8 cellular contexts compared by ENCODE assay signal in the genomic region with DNA sequence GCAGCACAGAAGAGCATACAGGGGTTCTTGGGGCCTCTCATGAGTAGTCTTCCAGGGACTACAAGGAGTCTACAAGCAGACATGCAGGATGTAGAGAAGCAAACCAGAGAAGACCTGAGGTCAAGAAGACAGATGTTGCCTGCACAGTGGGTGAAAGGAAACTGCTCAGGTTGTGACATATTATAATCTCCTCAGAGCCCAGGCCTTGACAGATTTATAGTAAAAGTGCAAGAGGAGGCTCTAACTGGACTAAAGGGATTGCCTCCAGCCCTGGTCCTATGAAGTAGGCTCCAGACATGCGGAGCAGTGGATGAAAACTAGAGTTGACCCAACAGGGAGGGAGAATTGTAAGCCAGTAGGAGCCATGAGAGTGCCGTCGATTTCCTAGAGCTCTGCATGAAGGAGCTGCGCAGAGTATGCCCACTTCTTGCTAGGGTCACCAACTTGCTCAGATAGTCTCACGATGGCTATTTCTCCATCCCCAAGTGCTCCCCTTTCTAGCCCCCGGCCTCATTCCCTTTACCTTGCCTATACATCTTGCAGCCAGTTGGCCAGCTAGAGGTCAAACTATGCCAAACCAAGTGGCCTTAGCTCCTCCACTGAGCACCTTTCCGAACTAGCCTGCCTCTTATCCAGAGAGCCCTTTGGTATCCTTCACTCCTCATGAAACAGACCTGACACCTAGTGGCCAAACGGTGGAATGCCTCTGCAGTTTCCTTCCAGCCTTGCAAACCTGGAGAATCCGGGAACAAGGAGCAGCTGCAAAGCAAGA. TPM values are rescaled to one million over a fixed set of nuclear protein-coding genes. Genes with fewer than 3 reads are reported as not detected.
A peak's percentile ranks its signal among the peaks of the same experiment; 100 is the strongest.
DNase-seq lines count a peak whose midpoint lies in the region; ATAC-seq lines count a peak whose summit lies in the region.

No MANE protein-coding gene starts in this region.

- H3K4me3 Mint-ChIP-seq in CD4-positive, alpha-beta memory T cell = no peak overlapping the region
- no peak overlapping the region for H3K4me3 Mint-ChIP-seq in activated CD4-positive, alpha-beta memory T cell treated with anti-CD3 and anti-CD28 coated beads for 36 hours

- H3K4me3 ChIP-seq in CD4-positive, alpha-beta memory T cell (ENCODE audit: low read length in 2 of 2) = no peak overlapping the region
- H3K4me3 ChIP-seq in effector memory CD4-positive, alpha-beta T cell (ENCODE audit: insufficient read depth, low read depth, low read length, poor library complexity, severe bottlenecking) = no peak overlapping the region

- no peaks in the 10 kb centered on the region for H3K27me3 ChIP-seq in CD4-positive, alpha-beta memory T cell (ENCODE audit: insufficient read depth, low read length)
- H3K27me3 ChIP-seq in effector memory CD4-positive, alpha-beta T cell (replicated peaks; ENCODE audit: control insufficient read depth, insufficient read depth, low read length, poor library complexity, severe bottlenecking) = no peaks in the 10 kb centered on the region

- ATAC-seq in HG03280 (IDR thresholded peaks at IDR 0.05; ENCODE audit: unreplicated experiment) (peak; percentile 72), HG03039 (IDR thresholded peaks at IDR 0.05; ENCODE audit: unreplicated experiment) (no peak)

- POLR2A ChIA-PET in CD4-positive, alpha-beta memory T cell (lab: Charles Lee; ENCODE audit: partially characterized antibody) = interaction anchor here (1.1 kb wide), 1 partner anchor 83 kb away, joined by 3 read pairs; no protein-coding TSS in a partner anchor
- POLR2A ChIA-PET in activated CD4-positive, alpha-beta memory T cell treated with anti-CD3 and anti-CD28 coated beads for 36 hours (lab: Charles Lee) = no interaction called here

- peaks cover 0 to 22% of the 10 kb centered on the region in 2 donors for H3K36me3 Mint-ChIP-seq in CD4-positive, alpha-beta memory T cell
- H3K36me3 Mint-ChIP-seq in activated CD4-positive, alpha-beta memory T cell treated with anti-CD3 and anti-CD28 coated beads for 36 hours = no peaks in the 10 kb centered on the region

- no peaks in the 10 kb centered on the region for H3K9me3 ChIP-seq in CD4-positive, alpha-beta memory T cell (ENCODE audit: control insufficient read depth in 1 of 2, low read length in 2 of 2)
- H3K9me3 ChIP-seq in effector memory CD4-positive, alpha-beta T cell (ENCODE audit: control insufficient read depth, low read length) = no peaks in the 10 kb centered on the region

- intact Hi-C loops in CD4-positive, alpha-beta memory T cell (cut with micrococcal nuclease) = loop anchor here (1.0 kb wide), 2 partner anchors 83 to 233 kb away; no protein-coding TSS in a partner anchor
- intact Hi-C loops in activated CD4-positive, alpha-beta memory T cell treated with anti-CD3 and anti-CD28 coated beads for 36 hours (cut with micrococcal nuclease) = loop anchor here (1.0 kb wide), 2 partner anchors 83 to 233 kb away; no protein-coding TSS in a partner anchor

- no peak overlapping the region for H3K27ac ChIP-seq in CD4-positive, alpha-beta memory T cell (ENCODE audit: low read depth, low read length)
- H3K27ac ChIP-seq in effector memory CD4-positive, alpha-beta T cell (ENCODE audit: insufficient read depth, low read length, poor library complexity, severe bottlenecking) = no peak overlapping the region

- H3K4me1 ChIP-seq in CD4-positive, alpha-beta memory T cell (ENCODE audit: insufficient read depth, low read length) = no peaks in the 10 kb centered on the region
- no peaks in the 10 kb centered on the region for H3K4me1 ChIP-seq in effector memory CD4-positive, alpha-beta T cell (ENCODE audit: control insufficient read depth, insufficient read depth, low read length, poor library complexity, severe bottlenecking)

- no peak overlapping the region for H3K27ac Mint-ChIP-seq in CD4-positive, alpha-beta memory T cell
- H3K27ac Mint-ChIP-seq in activated CD4-positive, alpha-beta memory T cell treated with anti-CD3 and anti-CD28 coated beads for 36 hours = no peak overlapping the region

- H3K9me3 Mint-ChIP-seq in CD4-positive, alpha-beta memory T cell = no peaks in the 10 kb centered on the region
- H3K9me3 Mint-ChIP-seq in activated CD4-positive, alpha-beta memory T cell treated with anti-CD3 and anti-CD28 coated beads for 36 hours = no peaks in the 10 kb centered on the region

- H3K4me1 Mint-ChIP-seq in CD4-positive, alpha-beta memory T cell = no peaks in the 10 kb centered on the region
- no peaks in the 10 kb centered on the region for H3K4me1 Mint-ChIP-seq in activated CD4-positive, alpha-beta memory T cell treated with anti-CD3 and anti-CD28 coated beads for 36 hours (ENCODE audit: low read depth)

- peak in 4 of 5 donors; percentile 32 to 43 (median 40) for DNase-seq in CD4-positive, alpha-beta memory T cell
- DNase-seq in NCI-H748 treated with DMSO at 0.1 percent for 48 hours (lab: John Stamatoyannopoulos, UW) (peak; percentile 39), medulla oblongata (ENCODE audit: extremely low spot score) (peak; percentile 96)
- DNase-seq in activated CD4-positive, alpha-beta memory T cell treated with anti-CD3 and anti-CD28 coated beads for 36 hours = peak; percentile 59
- DNase-seq in effector memory CD4-positive, alpha-beta T cell = peak; percentile 4 to 26 (median 6)
- DNase-seq in stimulated activated CD8-positive, alpha-beta memory T cell treated with anti-CD3 and anti-CD28 coated beads, Interleukin-12 subunit alpha, Interleukin-12 subunit beta, amount 100 ng/mL, for 4 hours (ENCODE audit: low read depth) = peak; percentile 10

- H3K36me3 ChIP-seq in CD4-positive, alpha-beta memory T cell (ENCODE audit: insufficient read depth, low read length) = no peaks in the 10 kb centered on the region
- H3K36me3 ChIP-seq in effector memory CD4-positive, alpha-beta T cell (ENCODE audit: control insufficient read depth, insufficient read depth, low read length) = no peaks in the 10 kb centered on the region

- no peaks in the 10 kb centered on the region for H3K27me3 Mint-ChIP-seq in CD4-positive, alpha-beta memory T cell
- H3K27me3 Mint-ChIP-seq in activated CD4-positive, alpha-beta memory T cell treated with anti-CD3 and anti-CD28 coated beads for 36 hours = no peaks in the 10 kb centered on the region

- CTCF ChIA-PET in CD4-positive, alpha-beta memory T cell (lab: Charles Lee; ENCODE audit: partially characterized antibody) = interaction anchor here (0.6 to 16.3 kb wide), 14 partner anchors 9 to 538 kb away, joined by 3 to 178 read pairs (median 4); no protein-coding TSS in a partner anchor
- CTCF ChIA-PET in activated CD4-positive, alpha-beta memory T cell treated with anti-CD3 and anti-CD28 coated beads for 36 hours (lab: Charles Lee) = interaction anchor here (0.6 to 15.6 kb wide), 30 partner anchors 10 to 344 kb away, joined by 3 to 298 read pairs (median 5); no protein-coding TSS in a partner anchor

RNA-seq across cellular contexts. Expression of gene IPO9, which starts 36.2 kb away (rescaled TPM):
- total RNA-seq in CD4-positive, alpha-beta memory T cell = 10 to 100 TPM; 41.2 to 42.7 TPM
- polyA plus RNA-seq in CD4-positive, alpha-beta memory T cell = 10 to 100 TPM; 13.1 to 20.2 TPM
- 10 to 100 TPM; 67.6 to 67.9 TPM for total RNA-seq in activated CD4-positive, alpha-beta memory T cell treated with anti-CD3 and anti-CD28 coated beads for 36 hours

Comparison
In these comparisons a context has a peak if more than half of its experiments do, and no peak if none do; other contexts are left out.
1. DNase-seq: peak in every context shown above with its lines; median percentile 96 in medulla oblongata; 59 in activated CD4-positive, alpha-beta memory T cell treated with anti-CD3 and anti-CD28 coated beads for 36 hours; 40 in CD4-positive, alpha-beta memory T cell; 39 in NCI-H748 treated with DMSO at 0.1 percent for 48 hours; 10 in stimulated activated CD8-positive, alpha-beta memory T cell treated with anti-CD3 and anti-CD28 coated beads, Interleukin-12 subunit alpha, Interleukin-12 subunit beta, amount 100 ng/mL, for 4 hours; 6 in effector memory CD4-positive, alpha-beta T cell.